ENCODE assay signal across 29 cellular contexts in genomic region chr1:218575079-218575478, GRCh38.
A peak's percentile ranks its signal among the peaks of the same experiment; 100 is the strongest.
DNase-seq lines count a peak whose midpoint lies in the region; ATAC-seq, FAIRE-seq and TF ChIP-seq lines count a peak whose summit lies in the region.
"Had no signal": no experiment of that assay in that cellular context is flagged by ENCODE, and none has a peak within 500 bp of the region (broad histone marks: within the 10 kb centered on the region; RNA-seq: fewer than 3 reads in every experiment).

No MANE protein-coding gene starts in this region.

- no peak overlapping the region for H2AK5ac ChIP-seq in neuronal stem cell (ENCODE audit: low read depth, low read length)

- H2AFZ ChIP-seq in PC-3 (ENCODE audit: low read length) = 0 out of 2 replicates have a peak overlapping the region, but pooled peaks have one; percentile 2
- H2AFZ ChIP-seq in endothelial cell of umbilical vein (ENCODE audit: low read depth, low read length) = no peak overlapping the region
- no peak overlapping the region for H2AFZ ChIP-seq in neuronal stem cell (ENCODE audit: low read length)

- H3K36me3 Mint-ChIP-seq in activated T-helper 17 cell treated with anti-CD3 and anti-CD28 coated beads, Interleukin-2, amount 50 U/mL, for 72 hours (ENCODE audit: low read depth) = no peaks in the 10 kb centered on the region
- no peaks in the 10 kb centered on the region for H3K36me3 Mint-ChIP-seq in naive thymus-derived CD8-positive, alpha-beta T cell
- H3K36me3 Mint-ChIP-seq in activated T-helper 1 cell treated with anti-CD3 and anti-CD28 coated beads, Interleukin-12 subunit alpha, Interleukin-12 subunit beta, Interleukin-2, Interleukin-4 antibody, amounts not matched to agents 30 ng/mL and 10 ng/mL and 1 ng/mL, durations not matched to agents 14 hours and 24 hours and 36 hours (ENCODE audit: low read depth) = no peaks in the 10 kb centered on the region
- H3K36me3 Mint-ChIP-seq: CD14-positive monocyte; CD4-positive, alpha-beta memory T cell; CD4-positive, CD25-positive, alpha-beta regulatory T cell; CD8-positive, alpha-beta memory T cell had no signal

- H3K23ac ChIP-seq in neuronal stem cell (ENCODE audit: low read depth, low read length, poor library complexity) = no peak overlapping the region

- H3K14ac ChIP-seq in neuronal stem cell (ENCODE audit: low read length) = no peak overlapping the region

- WGBS in neuronal stem cell (ENCODE audit: extremely low coverage in 2 of 2, insufficient read length in 2 of 2, insufficient replicate concordance in 1 of 2), 2 donors = no CpG with 5 or more reads among the region's 1 CpG

- intact Hi-C loops in PC-3 (cut with micrococcal nuclease) = no loop called here
- intact Hi-C loops in endothelial cell of umbilical vein (cut with micrococcal nuclease) = no loop called here
- intact Hi-C loops in activated T-helper 1 cell treated with anti-CD3 and anti-CD28 coated beads, Interleukin-12 subunit alpha, Interleukin-12 subunit beta, Interleukin-2, Interleukin-4 antibody, amounts not matched to agents 30 ng/mL and 10 ng/mL and 1 ng/mL, durations not matched to agents 14 hours and 24 hours and 36 hours (cut with micrococcal nuclease) = no loop called here

- H3K4me3 Mint-ChIP-seq in activated T-helper 17 cell treated with anti-CD3 and anti-CD28 coated beads, Interleukin-2, amount 50 U/mL, for 72 hours = no peak overlapping the region
- H3K4me3 Mint-ChIP-seq in naive thymus-derived CD8-positive, alpha-beta T cell = no peak overlapping the region
- no peak overlapping the region for H3K4me3 Mint-ChIP-seq in activated T-helper 1 cell treated with anti-CD3 and anti-CD28 coated beads, Interleukin-12 subunit alpha, Interleukin-12 subunit beta, Interleukin-2, Interleukin-4 antibody, amounts not matched to agents 30 ng/mL and 10 ng/mL and 1 ng/mL, durations not matched to agents 14 hours and 24 hours and 36 hours
- H3K4me3 Mint-ChIP-seq: CD14-positive monocyte; CD4-positive, alpha-beta memory T cell; CD4-positive, CD25-positive, alpha-beta regulatory T cell; CD8-positive, alpha-beta memory T cell had no signal

- no peak overlapping the region for H2BK15ac ChIP-seq in neuronal stem cell (ENCODE audit: low read length)

- H2BK5ac ChIP-seq in neuronal stem cell (ENCODE audit: low read length) = no peak overlapping the region

- POLR2A ChIA-PET in HEK293 (lab: Yijun Ruan, JAX) = no interaction called here
- POLR2A ChIA-PET in PC-3 (lab: Charles Lee; ENCODE audit: unreplicated experiment) = no interaction called here
- POLR2A ChIA-PET in endothelial cell of umbilical vein (lab: Charles Lee) = no interaction called here
- POLR2A ChIA-PET in naive thymus-derived CD8-positive, alpha-beta T cell (lab: Charles Lee) = no interaction called here

- H3K4me1 ChIP-seq in HEK293 (ENCODE audit: control insufficient read depth, insufficient read depth, low read length) (no peaks in the 10 kb centered on the region), PC-3 (ENCODE audit: insufficient read depth, low read length) (no peaks in the 10 kb centered on the region), endothelial cell of umbilical vein (ENCODE audit: control insufficient read depth, extremely low read depth, insufficient read depth, low read length) (no peaks in the 10 kb centered on the region), neuronal stem cell (ENCODE audit: control insufficient read depth in 2 of 2, insufficient read depth in 1 of 2, low read depth in 1 of 2, low read length in 2 of 2) (peaks cover 3 to 6% of the 10 kb centered on the region in 2 donors)
- H3K4me1 ChIP-seq: BE2C, BLaER1 had no signal

- H4K8ac ChIP-seq in neuronal stem cell (ENCODE audit: low read depth, low read length) = no peak overlapping the region

- no peaks in the 10 kb centered on the region for H3K9me1 ChIP-seq in endothelial cell of umbilical vein (replicated peaks; ENCODE audit: control insufficient read depth, extremely low read depth, insufficient read depth, low read length)

- H2BK120ac ChIP-seq in neuronal stem cell (ENCODE audit: low read depth, low read length) = no peak overlapping the region

- CTCF ChIA-PET in HEK293 (lab: Yijun Ruan, JAX) (no interaction called here), PC-3 (lab: Charles Lee) (no interaction called here), endothelial cell of umbilical vein (lab: Charles Lee) (no interaction called here)

- no peak for DNase-seq in PC-3
- no peak for DNase-seq in endothelial cell of umbilical vein (ENCODE audit: low read depth, low spot score)
- DNase-seq in neuronal stem cell (ENCODE audit: low spot score) = no peak
- no peak for DNase-seq in NOMO-1 treated with dmso at 0.1 percent for 144 hours (lab: John Stamatoyannopoulos, UW; ENCODE audit: unreplicated experiment)
- DNase-seq in naive thymus-derived CD8-positive, alpha-beta T cell = no peak
- no peak for DNase-seq in activated T-helper 1 cell treated with anti-CD3 and anti-CD28 coated beads, Interleukin-12 subunit alpha, Interleukin-12 subunit beta, Interleukin-2, Interleukin-4 antibody, amounts not matched to agents 30 ng/mL and 10 ng/mL and 1 ng/mL, durations not matched to agents 14 hours and 24 hours and 36 hours (ENCODE audit: low spot score)
- DNase-seq: 8988T; ACHN; BE2C; C1 segment of cervical spinal cord; CD4-positive, alpha-beta memory T cell; CD4-positive, CD25-positive, alpha-beta regulatory T cell; CD8-positive, alpha-beta memory T cell; COR-L47; DMS 273 treated with DMSO at 0.1 percent for 48 hours; DMS153; DMS53; DMS79; DND-41; EL; GDM1 had no signal

- no peaks in the 10 kb centered on the region for H3K9me3 ChIP-seq in HEK293 (ENCODE audit: control insufficient read depth, insufficient read depth, low read depth, low read length)
- H3K9me3 ChIP-seq in PC-3 (ENCODE audit: low read length) = no peaks in the 10 kb centered on the region
- no peaks in the 10 kb centered on the region for H3K9me3 ChIP-seq in endothelial cell of umbilical vein (replicated peaks; ENCODE audit: control insufficient read depth, insufficient read depth, low read length)
- H3K9me3 ChIP-seq in neuronal stem cell (replicated peaks in 1 of 2; ENCODE audit: control insufficient read depth in 2 of 2, insufficient read depth in 1 of 2, low read depth in 1 of 2, low read length in 2 of 2) = peaks cover 0 to 3% of the 10 kb centered on the region in 2 donors
- H3K9me3 ChIP-seq: BE2C, BLaER1 had no signal

- H3K79me1 ChIP-seq in neuronal stem cell (ENCODE audit: low read depth, low read length) = no peaks in the 10 kb centered on the region

- no peaks in the 10 kb centered on the region for H3K9me2 ChIP-seq in PC-3 (replicated peaks; ENCODE audit: low read length)

- H3K27ac ChIP-seq in HEK293 (ENCODE audit: extremely low read depth, low read depth, low read length) (no peak overlapping the region), PC-3 (ENCODE audit: low read length) (no peak overlapping the region), endothelial cell of umbilical vein (ENCODE audit: insufficient read depth, low read depth, low read length) (no peak overlapping the region), neuronal stem cell (replicated peaks; ENCODE audit: low read length) (no peak overlapping the region)
- H3K27ac ChIP-seq: BLaER1 had no signal

- dilution Hi-C loops in endothelial cell of umbilical vein (cut with MboI; ENCODE audit: extremely low pct_ligation_motif_present, low sequenced_read_pairs) = no loop called here

- no peak for TF ChIP-seq POLR2A in endothelial cell of umbilical vein (IDR thresholded peaks at IDR 0.05; ENCODE audit: low read depth, low read length)

- BruUV-seq in PC-3 (replicated peaks; lab: Mats Ljungman, UMichigan) (no TSS peak), endothelial cell of umbilical vein (replicated peaks; lab: Mats Ljungman, UMichigan) (no TSS peak)

- no peak for FAIRE-seq in endothelial cell of umbilical vein (lab: Jason Lieb, UNC)
- FAIRE-seq: A204.1, GM12878, GM12892, GM18507 had no signal

- no peak overlapping the region for H3K4me3 ChIP-seq in HEK293 (ENCODE audit: low read depth, low read length)
- no peak overlapping the region for H3K4me3 ChIP-seq in PC-3 (ENCODE audit: low read length)
- no peak overlapping the region for H3K4me3 ChIP-seq in endothelial cell of umbilical vein (replicated peaks in 1 of 3; ENCODE audit: insufficient read depth in 1 of 3, low read depth in 1 of 3, low read length in 3 of 3)
- H3K4me3 ChIP-seq in neuronal stem cell (ENCODE audit: low read length in 2 of 2) = no peak overlapping the region
- H3K4me3 ChIP-seq: BLaER1, GM12878 had no signal

- H3K79me2 ChIP-seq in PC-3 (ENCODE audit: low read length) = no peaks in the 10 kb centered on the region
- H3K79me2 ChIP-seq in endothelial cell of umbilical vein (ENCODE audit: control insufficient read depth, insufficient read depth, low read length) = no peaks in the 10 kb centered on the region

- H3K27ac Mint-ChIP-seq in activated T-helper 17 cell treated with anti-CD3 and anti-CD28 coated beads, Interleukin-2, amount 50 U/mL, for 72 hours = no peak overlapping the region
- no peak overlapping the region for H3K27ac Mint-ChIP-seq in naive thymus-derived CD8-positive, alpha-beta T cell
- H3K27ac Mint-ChIP-seq in activated T-helper 1 cell treated with anti-CD3 and anti-CD28 coated beads, Interleukin-12 subunit alpha, Interleukin-12 subunit beta, Interleukin-2, Interleukin-4 antibody, amounts not matched to agents 30 ng/mL and 10 ng/mL and 1 ng/mL, durations not matched to agents 14 hours and 24 hours and 36 hours = no peak overlapping the region
- H3K27ac Mint-ChIP-seq: CD14-positive monocyte; CD4-positive, alpha-beta memory T cell; CD4-positive, CD25-positive, alpha-beta regulatory T cell; CD8-positive, alpha-beta memory T cell had no signal

- H4K91ac ChIP-seq in neuronal stem cell (ENCODE audit: low read depth, low read length, poor library complexity) = no peak overlapping the region

- H3K36me3 ChIP-seq in HEK293 (ENCODE audit: control insufficient read depth in 2 of 2, insufficient read depth in 1 of 2, low read length in 2 of 2) (no peaks in the 10 kb centered on the region), PC-3 (ENCODE audit: low read depth, low read length) (no peaks in the 10 kb centered on the region), endothelial cell of umbilical vein (ENCODE audit: control insufficient read depth in 2 of 2, extremely low read depth in 1 of 2, insufficient read depth in 2 of 2, low read length in 2 of 2) (no peaks in the 10 kb centered on the region), neuronal stem cell (replicated peaks in 1 of 2; ENCODE audit: control insufficient read depth in 2 of 2, insufficient read depth in 2 of 2, low read length in 2 of 2) (no peaks in the 10 kb centered on the region)
- H3K36me3 ChIP-seq: BE2C, BLaER1 had no signal

- no peak for TF ChIP-seq CTCF in HEK293 (tag by site-specific recombination; IDR thresholded peaks at IDR 0.05)
- no peak for TF ChIP-seq CTCF in PC-3 (conservative IDR thresholded peaks at IDR 0.05; ENCODE audit: low read depth, low read length)
- TF ChIP-seq CTCF in endothelial cell of umbilical vein (IDR thresholded peaks at IDR 0.05; ENCODE audit: extremely low read depth in 1 of 2, insufficient read depth in 1 of 2, low read depth in 1 of 2, low read length in 2 of 2) = no peak

- H2BK12ac ChIP-seq in neuronal stem cell (ENCODE audit: low read length) = no peak overlapping the region

- no peaks in the 10 kb centered on the region for H3K27me3 ChIP-seq in PC-3 (ENCODE audit: low read length)
- H3K27me3 ChIP-seq in endothelial cell of umbilical vein (ENCODE audit: control insufficient read depth in 2 of 2, insufficient read depth in 2 of 2, low read length in 2 of 2) = no peaks in the 10 kb centered on the region
- no peaks in the 10 kb centered on the region for H3K27me3 ChIP-seq in neuronal stem cell (ENCODE audit: control insufficient read depth in 3 of 3, insufficient read depth in 3 of 3, low read depth in 1 of 3, low read length in 3 of 3)
- H3K27me3 ChIP-seq: BE2C, BLaER1 had no signal

- H4K20me1 ChIP-seq in PC-3 (ENCODE audit: low read length) = no peaks in the 10 kb centered on the region
- no peaks in the 10 kb centered on the region for H4K20me1 ChIP-seq in endothelial cell of umbilical vein (replicated peaks; ENCODE audit: control insufficient read depth, extremely low read depth, insufficient read depth, low read length)
- H4K20me1 ChIP-seq: BLaER1 had no signal

- no peak overlapping the region for H3K4me2 ChIP-seq in PC-3 (ENCODE audit: low read length)
- no peak overlapping the region for H3K4me2 ChIP-seq in endothelial cell of umbilical vein (ENCODE audit: insufficient read depth, low read length)
- no peak overlapping the region for H3K4me2 ChIP-seq in neuronal stem cell (ENCODE audit: insufficient read depth, low read length, poor library complexity, severe bottlenecking)
- H3K4me2 ChIP-seq: BLaER1 had no signal

- peak overlapping the region; percentile 4 for H3K18ac ChIP-seq in neuronal stem cell (ENCODE audit: low read length)

- no peaks in the 10 kb centered on the region for H3K27me3 Mint-ChIP-seq in activated T-helper 17 cell treated with anti-CD3 and anti-CD28 coated beads, Interleukin-2, amount 50 U/mL, for 72 hours
- H3K27me3 Mint-ChIP-seq in naive thymus-derived CD8-positive, alpha-beta T cell = peaks cover 0 to 3% (median 0%) of the 10 kb centered on the region in 5 donors
- H3K27me3 Mint-ChIP-seq in activated T-helper 1 cell treated with anti-CD3 and anti-CD28 coated beads, Interleukin-12 subunit alpha, Interleukin-12 subunit beta, Interleukin-2, Interleukin-4 antibody, amounts not matched to agents 30 ng/mL and 10 ng/mL and 1 ng/mL, durations not matched to agents 14 hours and 24 hours and 36 hours (ENCODE audit: insufficient read depth) = no peaks in the 10 kb centered on the region
- H3K27me3 Mint-ChIP-seq: CD4-positive, CD25-positive, alpha-beta regulatory T cell; CD8-positive, alpha-beta memory T cell had no signal

- H3K9me3 Mint-ChIP-seq in activated T-helper 17 cell treated with anti-CD3 and anti-CD28 coated beads, Interleukin-2, amount 50 U/mL, for 72 hours = no peaks in the 10 kb centered on the region
- peaks cover 0 to 9% (median 0%) of the 10 kb centered on the region in 9 donors for H3K9me3 Mint-ChIP-seq in naive thymus-derived CD8-positive, alpha-beta T cell
- H3K9me3 Mint-ChIP-seq in activated T-helper 1 cell treated with anti-CD3 and anti-CD28 coated beads, Interleukin-12 subunit alpha, Interleukin-12 subunit beta, Interleukin-2, Interleukin-4 antibody, amounts not matched to agents 30 ng/mL and 10 ng/mL and 1 ng/mL, durations not matched to agents 14 hours and 24 hours and 36 hours = no peaks in the 10 kb centered on the region

- ATAC-seq in PC-3 = no peak
- ATAC-seq in activated T-helper 17 cell treated with anti-CD3 and anti-CD28 coated beads, Interleukin-2, amount 50 U/mL, for 72 hours (replicated peaks) = no peak
- no peak for ATAC-seq in naive thymus-derived CD8-positive, alpha-beta T cell
- ATAC-seq: GM12878 had no signal

- H3K4me1 Mint-ChIP-seq in activated T-helper 17 cell treated with anti-CD3 and anti-CD28 coated beads, Interleukin-2, amount 50 U/mL, for 72 hours = no peaks in the 10 kb centered on the region
- H3K4me1 Mint-ChIP-seq in naive thymus-derived CD8-positive, alpha-beta T cell = no peaks in the 10 kb centered on the region
- no peaks in the 10 kb centered on the region for H3K4me1 Mint-ChIP-seq in activated T-helper 1 cell treated with anti-CD3 and anti-CD28 coated beads, Interleukin-12 subunit alpha, Interleukin-12 subunit beta, Interleukin-2, Interleukin-4 antibody, amounts not matched to agents 30 ng/mL and 10 ng/mL and 1 ng/mL, durations not matched to agents 14 hours and 24 hours and 36 hours (ENCODE audit: low read depth)
- H3K4me1 Mint-ChIP-seq: CD14-positive monocyte; CD4-positive, alpha-beta memory T cell; CD4-positive, CD25-positive, alpha-beta regulatory T cell; CD8-positive, alpha-beta memory T cell had no signal

- no peak overlapping the region for H3K9ac ChIP-seq in PC-3 (ENCODE audit: low read length)
- H3K9ac ChIP-seq in endothelial cell of umbilical vein (replicated peaks; ENCODE audit: extremely low read depth, insufficient read depth, low read length) = no peak overlapping the region
- H3K9ac ChIP-seq in neuronal stem cell (ENCODE audit: low read depth, low read length, poor library complexity) = no peak overlapping the region
- H3K9ac ChIP-seq: BLaER1 had no signal

- H3K4ac ChIP-seq in neuronal stem cell (ENCODE audit: low read length) = no peak overlapping the region

- H3F3A ChIP-seq in PC-3 (ENCODE audit: low read length, unreplicated experiment) = no peaks in the 10 kb centered on the region
